ENCODE assay signal across 12 cellular contexts in the genomic region with DNA sequence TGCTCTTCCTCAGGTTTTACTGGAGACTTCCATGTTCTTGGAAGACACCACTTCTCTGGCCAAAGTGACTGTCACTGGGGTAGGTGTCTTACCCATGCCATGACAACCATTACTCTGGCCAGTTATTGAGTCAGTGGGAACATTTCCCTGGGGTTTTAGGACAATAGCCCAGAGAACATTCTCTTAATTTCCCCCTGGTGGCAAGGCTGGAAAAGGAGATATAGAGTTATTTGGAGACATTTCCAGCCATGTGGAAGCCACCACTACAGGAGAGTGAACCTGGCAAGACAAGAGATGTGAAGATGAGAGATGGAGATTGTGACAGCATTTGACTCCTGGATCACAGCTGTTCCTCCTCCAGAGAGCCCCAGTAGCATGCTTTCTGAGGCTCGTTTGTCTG.
"Had no signal": no experiment of that assay in that cellular context is flagged by ENCODE, and none has a peak within 500 bp of the region (broad histone marks: within the 10 kb centered on the region; RNA-seq: fewer than 3 reads in every experiment).

No MANE protein-coding gene starts in this region.

- H3K27me3 Mint-ChIP-seq: activated naive CD8-positive, alpha-beta T cell treated with anti-CD3 and anti-CD28 coated beads, Interleukin-2, amount 50 U/mL, for 24 hours had no signal

- H3K4me1 ChIP-seq: ascending aorta, colonic mucosa, gastroesophageal sphincter, uterus had no signal

- H3K4me3 Mint-ChIP-seq: activated naive CD8-positive, alpha-beta T cell treated with anti-CD3 and anti-CD28 coated beads, Interleukin-2, amount 50 U/mL, for 24 hours; activated T-helper 1 cell treated with anti-CD3 and anti-CD28 coated beads, Interleukin-12 subunit alpha, Interleukin-12 subunit beta, Interleukin-2, Interleukin-4 antibody, amounts not matched to agents 30 ng/mL and 10 ng/mL and 1 ng/mL, durations not matched to agents 14 hours and 24 hours and 36 hours had no signal

- H3K4me3 ChIP-seq: ascending aorta, colonic mucosa, gastroesophageal sphincter, skin epidermis, uterus had no signal

- ATAC-seq: activated naive CD8-positive, alpha-beta T cell treated with anti-CD3 and anti-CD28 coated beads, Interleukin-2, amount 50 U/mL, for 24 hours; gastroesophageal sphincter; left ventricle myocardium superior had no signal

- DNase-seq: activated CD4-positive, alpha-beta T cell treated with anti-CD3 and anti-CD28 coated beads for 48 hours; activated naive CD4-positive, alpha-beta T cell treated with Interleukin-2 at 50 U/mL for 16 hours; activated naive CD8-positive, alpha-beta T cell treated with anti-CD3 and anti-CD28 coated beads, Interleukin-2, amount 50 U/mL, for 24 hours; colonic mucosa; kidney; left ventricle myocardium superior; T1000; uterus had no signal

- H3K9me3 ChIP-seq: ascending aorta, colonic mucosa, gastroesophageal sphincter, uterus had no signal

- H3K9me3 Mint-ChIP-seq: activated naive CD8-positive, alpha-beta T cell treated with anti-CD3 and anti-CD28 coated beads, Interleukin-2, amount 50 U/mL, for 24 hours; activated T-helper 1 cell treated with anti-CD3 and anti-CD28 coated beads, Interleukin-12 subunit alpha, Interleukin-12 subunit beta, Interleukin-2, Interleukin-4 antibody, amounts not matched to agents 30 ng/mL and 10 ng/mL and 1 ng/mL, durations not matched to agents 14 hours and 24 hours and 36 hours had no signal

- H3K27me3 ChIP-seq: ascending aorta, colonic mucosa, gastroesophageal sphincter, uterus had no signal

- H3K27ac ChIP-seq: ascending aorta, colonic mucosa, gastroesophageal sphincter, skin epidermis, uterus had no signal

- H3K36me3 ChIP-seq: colonic mucosa, gastroesophageal sphincter, uterus had no signal

- H3K27ac Mint-ChIP-seq: activated naive CD8-positive, alpha-beta T cell treated with anti-CD3 and anti-CD28 coated beads, Interleukin-2, amount 50 U/mL, for 24 hours; activated T-helper 1 cell treated with anti-CD3 and anti-CD28 coated beads, Interleukin-12 subunit alpha, Interleukin-12 subunit beta, Interleukin-2, Interleukin-4 antibody, amounts not matched to agents 30 ng/mL and 10 ng/mL and 1 ng/mL, durations not matched to agents 14 hours and 24 hours and 36 hours had no signal

- H3K4me1 Mint-ChIP-seq: activated naive CD8-positive, alpha-beta T cell treated with anti-CD3 and anti-CD28 coated beads, Interleukin-2, amount 50 U/mL, for 24 hours had no signal
